9 cellular contexts compared by ENCODE assay signal in the genomic region with DNA sequence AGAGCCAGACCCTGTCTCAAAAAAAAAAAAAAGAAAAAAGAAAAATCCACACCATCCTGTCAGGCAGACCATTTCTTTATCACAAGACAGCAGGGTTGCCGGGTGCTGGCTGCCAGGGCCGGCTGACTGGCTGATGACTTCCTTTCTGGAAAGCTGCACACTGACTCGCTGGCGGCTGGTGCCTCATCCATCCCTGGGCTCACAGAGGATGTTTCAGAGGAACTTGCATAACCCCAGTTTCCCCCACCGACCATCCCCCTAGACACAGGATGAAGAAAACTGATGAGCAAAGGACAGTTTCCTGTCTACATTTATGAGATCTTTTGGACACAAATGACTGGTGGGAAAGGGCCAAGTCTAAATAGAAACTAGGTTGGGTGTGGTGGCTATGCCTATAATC. TPM values are rescaled to one million over a fixed set of nuclear protein-coding genes. Genes with fewer than 3 reads are reported as not detected.
DNase-seq lines count a peak whose midpoint lies in the region; ATAC-seq and TF ChIP-seq lines count a peak whose summit lies in the region.
"Had no signal": no experiment of that assay in that cellular context is flagged by ENCODE, and none has a peak within 500 bp of the region (broad histone marks: within the 10 kb centered on the region; RNA-seq: fewer than 3 reads in every experiment).

No MANE protein-coding gene starts in this region.

- no peak overlapping the region for H3K4me3 Mint-ChIP-seq in activated CD4-positive, alpha-beta memory T cell treated with anti-CD3 and anti-CD28 coated beads for 36 hours
- H3K4me3 Mint-ChIP-seq: activated B cell treated with CpG ODN at 0.5 μM for 24 hours had no signal

- H3K4me1 ChIP-seq in right atrium auricular region (no peaks in the 10 kb centered on the region), thoracic aorta (ENCODE audit: control insufficient read depth in 1 of 2, low read depth in 2 of 2) (no peaks in the 10 kb centered on the region)

- peak; percentile 61 for DNase-seq in activated CD8-positive, alpha-beta memory T cell treated with anti-CD3 and anti-CD28 coated beads, Interleukin-2, amount 50 U/mL, for 48 hours
- DNase-seq in activated CD8-positive, alpha-beta memory T cell treated with anti-CD3 and anti-CD28 coated beads for 24 hours: no peak
- DNase-seq in activated CD4-positive, alpha-beta memory T cell treated with anti-CD3 and anti-CD28 coated beads for 36 hours: peak; percentile 66
- DNase-seq in right atrium auricular region (ENCODE audit: low spot score): peak; percentile 68
- DNase-seq in thoracic aorta (ENCODE audit: low spot score): peak; percentile 11
- DNase-seq in NCI-H1436 treated with DMSO at 0.1 percent for 48 hours (lab: John Stamatoyannopoulos, UW): no peak
- DNase-seq: activated B cell treated with CpG ODN at 0.5 μM for 24 hours had no signal

- ATAC-seq in thoracic aorta (ENCODE audit: insufficient number of reproducible peaks, low FRiP score, low read depth) (no peak), HG03442 (IDR thresholded peaks at IDR 0.05; ENCODE audit: unreplicated experiment) (no peak), HG03469 (IDR thresholded peaks at IDR 0.05; ENCODE audit: unreplicated experiment) (no peak)

- H3K27me3 ChIP-seq in right atrium auricular region: no peaks in the 10 kb centered on the region
- H3K27me3 ChIP-seq in thoracic aorta (replicated peaks; ENCODE audit: insufficient read depth): no peaks in the 10 kb centered on the region

- CTCF ChIA-PET in activated CD4-positive, alpha-beta memory T cell treated with anti-CD3 and anti-CD28 coated beads for 36 hours (lab: Charles Lee): no interaction called here

- H3K9me3 ChIP-seq in right atrium auricular region (no peaks in the 10 kb centered on the region), thoracic aorta (no peaks in the 10 kb centered on the region)

- H3K36me3 ChIP-seq in right atrium auricular region: no peaks in the 10 kb centered on the region
- no peaks in the 10 kb centered on the region for H3K36me3 ChIP-seq in thoracic aorta

- intact Hi-C loops in activated CD4-positive, alpha-beta memory T cell treated with anti-CD3 and anti-CD28 coated beads for 36 hours (cut with micrococcal nuclease): no loop called here

- no peaks in the 10 kb centered on the region for H3K9me3 Mint-ChIP-seq in activated CD4-positive, alpha-beta memory T cell treated with anti-CD3 and anti-CD28 coated beads for 36 hours
- H3K9me3 Mint-ChIP-seq: activated B cell treated with CpG ODN at 0.5 μM for 24 hours had no signal

- TF ChIP-seq CTCF in right atrium auricular region (IDR thresholded peaks at IDR 0.05): no peak
- no peak for TF ChIP-seq CTCF in thoracic aorta (IDR thresholded peaks at IDR 0.05)

- H3K4me3 ChIP-seq in right atrium auricular region (no peak overlapping the region), thoracic aorta (no peak overlapping the region)

- H3K4me1 Mint-ChIP-seq in activated CD4-positive, alpha-beta memory T cell treated with anti-CD3 and anti-CD28 coated beads for 36 hours (ENCODE audit: low read depth): peaks cover 4% of the 10 kb centered on the region
- H3K4me1 Mint-ChIP-seq: activated B cell treated with CpG ODN at 0.5 μM for 24 hours had no signal

- H3K27ac Mint-ChIP-seq in activated CD4-positive, alpha-beta memory T cell treated with anti-CD3 and anti-CD28 coated beads for 36 hours: no peak overlapping the region
- H3K27ac Mint-ChIP-seq: activated B cell treated with CpG ODN at 0.5 μM for 24 hours had no signal

- no peaks in the 10 kb centered on the region for H3K27me3 Mint-ChIP-seq in activated CD4-positive, alpha-beta memory T cell treated with anti-CD3 and anti-CD28 coated beads for 36 hours
- H3K27me3 Mint-ChIP-seq: activated B cell treated with CpG ODN at 0.5 μM for 24 hours had no signal

- POLR2A ChIA-PET in activated CD4-positive, alpha-beta memory T cell treated with anti-CD3 and anti-CD28 coated beads for 36 hours (lab: Charles Lee): no interaction called here

- H3K27ac ChIP-seq in right atrium auricular region (no peak overlapping the region), thoracic aorta (no peak overlapping the region)

- peaks cover 23% of the 10 kb centered on the region for H3K36me3 Mint-ChIP-seq in activated CD4-positive, alpha-beta memory T cell treated with anti-CD3 and anti-CD28 coated beads for 36 hours

RNA-seq across cellular contexts. Expression of a gene that starts 14.1 kb away (rescaled TPM):
- total RNA-seq in activated CD4-positive, alpha-beta memory T cell treated with anti-CD3 and anti-CD28 coated beads for 36 hours: 10 to 100 TPM; 16.5 TPM
- 1 to 10 TPM; 1.0 to 3.4 TPM for total RNA-seq in right atrium auricular region
- total RNA-seq in thoracic aorta: 1 to 10 TPM; 1.4 to 6.1 TPM

RNA-seq across cellular contexts. Expression of a gene that starts 36.0 kb away (rescaled TPM):
- total RNA-seq in activated CD4-positive, alpha-beta memory T cell treated with anti-CD3 and anti-CD28 coated beads for 36 hours: 10 to 100 TPM; 15.9 to 18.7 TPM
- total RNA-seq in right atrium auricular region (10 to 100 TPM; 12.0 to 15.1 TPM), thoracic aorta (10 to 100 TPM in 1 of 2 donors, 1 to 10 TPM in 1; 3.4 to 10.5 TPM)

Comparison
In these comparisons a context has a peak if more than half of its experiments do, and no peak if none do; other contexts are left out.
1. DNase-seq: peak in activated CD8-positive, alpha-beta memory T cell treated with anti-CD3 and anti-CD28 coated beads, Interleukin-2, amount 50 U/mL, for 48 hours (single experiment), activated CD4-positive, alpha-beta memory T cell treated with anti-CD3 and anti-CD28 coated beads for 36 hours (single experiment), right atrium auricular region (single experiment) and thoracic aorta (single experiment); none in activated CD8-positive, alpha-beta memory T cell treated with anti-CD3 and anti-CD28 coated beads for 24 hours (single experiment) and NCI-H1436 treated with DMSO at 0.1 percent for 48 hours (single experiment).